Comparison of ENCODE assay signal across 8 cellular contexts in genomic region chr7:727104-727805, GRCh38. TPM values are rescaled to one million over a fixed set of nuclear protein-coding genes. Genes with fewer than 3 reads are reported as not detected.
A peak's percentile ranks its signal among the peaks of the same experiment; 100 is the strongest.
DNase-seq lines count a peak whose midpoint lies in the region; ATAC-seq and TF ChIP-seq lines count a peak whose summit lies in the region.

PRKAR1B (minus strand) TSS chr7:727281; CDS start chr7:711505, 15,776 bp downstream.

- no peak for TF ChIP-seq CTCF in ovary (IDR thresholded peaks at IDR 0.05)

- H3K9me3 Mint-ChIP-seq in activated T-helper 1 cell treated with anti-CD3 and anti-CD28 coated beads, Interleukin-12 subunit alpha, Interleukin-12 subunit beta, Interleukin-2, Interleukin-4 antibody, amounts not matched to agents 30 ng/mL and 10 ng/mL and 1 ng/mL, durations not matched to agents 14 hours and 24 hours and 36 hours: peaks cover 8% of the 10 kb centered on the region

- no peaks in the 10 kb centered on the region for H3K27me3 ChIP-seq in ovary

- H3K9me3 ChIP-seq in ovary: no peaks in the 10 kb centered on the region

- peak within 1 kb of the TSS in 1 of 2 donors; percentile 61 for H3K27ac ChIP-seq in ovary

- no peak for TF ChIP-seq EP300 in ovary (IDR thresholded peaks at IDR 0.05)

- H3K36me3 ChIP-seq in ovary: no peaks in the 10 kb centered on the region

- peak within 1 kb of the TSS; percentile 92 for H3K4me3 Mint-ChIP-seq in activated T-helper 1 cell treated with anti-CD3 and anti-CD28 coated beads, Interleukin-12 subunit alpha, Interleukin-12 subunit beta, Interleukin-2, Interleukin-4 antibody, amounts not matched to agents 30 ng/mL and 10 ng/mL and 1 ng/mL, durations not matched to agents 14 hours and 24 hours and 36 hours

- DNase-seq in DMS 273 (lab: John Stamatoyannopoulos, UW; ENCODE audit: unreplicated experiment) (peak; percentile 83), DMS 273 treated with DMSO at 0.1 percent for 48 hours (lab: John Stamatoyannopoulos, UW) (no peak), NCI-H1417 treated with DMSO at 0.1 percent for 48 hours (lab: John Stamatoyannopoulos, UW) (peak; percentile 7), globus pallidus (ENCODE audit: low spot score) (peak; percentile 3), ovary (peak in 3 of 5 donors; percentile 36 to 50 (median 37)), SIG-M5 (lab: John Stamatoyannopoulos, UW) (no peak)
- DNase-seq in activated T-helper 1 cell treated with anti-CD3 and anti-CD28 coated beads, Interleukin-12 subunit alpha, Interleukin-12 subunit beta, Interleukin-2, Interleukin-4 antibody, amounts not matched to agents 30 ng/mL and 10 ng/mL and 1 ng/mL, durations not matched to agents 14 hours and 24 hours and 36 hours (ENCODE audit: low spot score): peak; percentile 21

- no peak for TF ChIP-seq POLR2A in ovary (IDR thresholded peaks at IDR 0.05)

- H3K4me1 Mint-ChIP-seq in activated T-helper 1 cell treated with anti-CD3 and anti-CD28 coated beads, Interleukin-12 subunit alpha, Interleukin-12 subunit beta, Interleukin-2, Interleukin-4 antibody, amounts not matched to agents 30 ng/mL and 10 ng/mL and 1 ng/mL, durations not matched to agents 14 hours and 24 hours and 36 hours (ENCODE audit: low read depth): peaks cover 23% of the 10 kb centered on the region

- 1% methylated on average over 8 to 66 of the region's 66 CpGs for WGBS in ovary, 3 donors

- intact Hi-C loops in activated T-helper 1 cell treated with anti-CD3 and anti-CD28 coated beads, Interleukin-12 subunit alpha, Interleukin-12 subunit beta, Interleukin-2, Interleukin-4 antibody, amounts not matched to agents 30 ng/mL and 10 ng/mL and 1 ng/mL, durations not matched to agents 14 hours and 24 hours and 36 hours (cut with micrococcal nuclease): loop anchor here (2.0 to 5.0 kb wide), 5 partner anchors 86 to 580 kb away; partner anchors contain the start of genes PDGFA and SUN1
- intact Hi-C loops in ovary (cut with DNase I): loop anchor here in 1 of 4 donors (5.0 kb wide), 1 partner anchor 485 kb away; no protein-coding TSS in a partner anchor

- H3K36me3 Mint-ChIP-seq in activated T-helper 1 cell treated with anti-CD3 and anti-CD28 coated beads, Interleukin-12 subunit alpha, Interleukin-12 subunit beta, Interleukin-2, Interleukin-4 antibody, amounts not matched to agents 30 ng/mL and 10 ng/mL and 1 ng/mL, durations not matched to agents 14 hours and 24 hours and 36 hours (ENCODE audit: low read depth): peaks cover 35% of the 10 kb centered on the region

- no peaks in the 10 kb centered on the region for H3K27me3 Mint-ChIP-seq in activated T-helper 1 cell treated with anti-CD3 and anti-CD28 coated beads, Interleukin-12 subunit alpha, Interleukin-12 subunit beta, Interleukin-2, Interleukin-4 antibody, amounts not matched to agents 30 ng/mL and 10 ng/mL and 1 ng/mL, durations not matched to agents 14 hours and 24 hours and 36 hours (ENCODE audit: insufficient read depth)

- H3K4me1 ChIP-seq in ovary (ENCODE audit: insufficient read depth): peaks cover 13% of the 10 kb centered on the region

- ATAC-seq in HG02588 (IDR thresholded peaks at IDR 0.05; ENCODE audit: unreplicated experiment): peak; percentile 54

- H3K4me3 ChIP-seq in ovary: peak within 1 kb of the TSS; percentile 83

- H3K27ac Mint-ChIP-seq in activated T-helper 1 cell treated with anti-CD3 and anti-CD28 coated beads, Interleukin-12 subunit alpha, Interleukin-12 subunit beta, Interleukin-2, Interleukin-4 antibody, amounts not matched to agents 30 ng/mL and 10 ng/mL and 1 ng/mL, durations not matched to agents 14 hours and 24 hours and 36 hours: peak within 1 kb of the TSS; percentile 96

RNA-seq across cellular contexts. Expression of gene PRKAR1B, which starts in this region (rescaled TPM):
- 37.0 and 37.8 TPM in 2 replicates for total RNA-seq in activated T-helper 1 cell treated with anti-CD3 and anti-CD28 coated beads, Interleukin-12 subunit alpha, Interleukin-12 subunit beta, Interleukin-2, Interleukin-4 antibody, amounts not matched to agents 30 ng/mL and 10 ng/mL and 1 ng/mL, durations not matched to agents 14 hours and 24 hours and 36 hours
- 10 to 100 TPM; 14.3 to 49.0 (median 42.9) TPM for total RNA-seq in ovary
- polyA plus RNA-seq in ovary: 10 to 100 TPM; 22.6 to 34.0 TPM

Comparison
In these comparisons a context has a peak if more than half of its experiments do, and no peak if none do; other contexts are left out.
1. DNase-seq: peak in DMS 273 (single experiment), NCI-H1417 treated with DMSO at 0.1 percent for 48 hours (single experiment), activated T-helper 1 cell treated with anti-CD3 and anti-CD28 coated beads, Interleukin-12 subunit alpha, Interleukin-12 subunit beta, Interleukin-2, Interleukin-4 antibody, amounts not matched to agents 30 ng/mL and 10 ng/mL and 1 ng/mL, durations not matched to agents 14 hours and 24 hours and 36 hours (single experiment), globus pallidus (single experiment) and ovary (3 of 5); none in DMS 273 treated with DMSO at 0.1 percent for 48 hours (single experiment) and SIG-M5 (single experiment).